Comparison of ENCODE assay signal across 8 cellular contexts in the genomic region with DNA sequence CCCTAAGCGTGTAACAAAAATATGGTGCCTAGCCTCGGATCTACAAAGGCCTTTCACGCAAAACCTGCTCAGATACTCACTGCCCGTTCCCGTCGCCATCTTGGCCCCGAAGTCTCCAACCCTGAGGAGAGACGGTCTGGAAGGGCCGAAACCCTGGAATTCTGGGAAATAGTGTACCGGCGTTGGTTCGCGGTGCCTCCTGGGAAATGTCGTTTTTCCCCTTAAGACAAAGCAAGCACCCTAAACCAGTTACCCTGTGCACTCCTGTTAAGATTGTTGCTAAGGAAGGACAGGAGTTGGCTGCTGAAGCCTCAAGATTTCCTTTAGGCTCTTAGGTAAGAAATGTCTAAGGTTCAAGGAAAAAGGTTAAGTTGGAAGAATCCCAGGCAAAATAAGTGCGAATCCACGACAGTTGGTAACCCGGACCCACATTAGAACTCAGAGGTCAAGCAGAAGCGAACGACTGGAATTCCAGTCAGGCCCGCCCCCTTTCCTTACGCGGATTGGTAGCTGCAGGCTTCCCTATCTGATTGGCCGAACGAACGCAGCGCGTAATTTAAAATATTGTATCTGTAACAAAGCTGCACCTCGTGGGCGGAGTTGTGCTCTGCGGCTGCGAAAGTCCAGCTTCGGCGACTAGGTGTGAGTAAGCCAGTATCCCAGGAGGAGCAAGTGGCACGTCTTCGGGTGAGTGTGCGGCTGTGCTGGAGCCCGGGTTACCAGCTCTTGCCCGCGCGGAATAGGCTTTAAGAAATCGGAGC. TPM values are rescaled to one million over a fixed set of nuclear protein-coding genes. Genes with fewer than 3 reads are reported as not detected.
DNase-seq lines count a peak whose midpoint lies in the region; ATAC-seq and TF ChIP-seq lines count a peak whose summit lies in the region.

A gene with protein sequence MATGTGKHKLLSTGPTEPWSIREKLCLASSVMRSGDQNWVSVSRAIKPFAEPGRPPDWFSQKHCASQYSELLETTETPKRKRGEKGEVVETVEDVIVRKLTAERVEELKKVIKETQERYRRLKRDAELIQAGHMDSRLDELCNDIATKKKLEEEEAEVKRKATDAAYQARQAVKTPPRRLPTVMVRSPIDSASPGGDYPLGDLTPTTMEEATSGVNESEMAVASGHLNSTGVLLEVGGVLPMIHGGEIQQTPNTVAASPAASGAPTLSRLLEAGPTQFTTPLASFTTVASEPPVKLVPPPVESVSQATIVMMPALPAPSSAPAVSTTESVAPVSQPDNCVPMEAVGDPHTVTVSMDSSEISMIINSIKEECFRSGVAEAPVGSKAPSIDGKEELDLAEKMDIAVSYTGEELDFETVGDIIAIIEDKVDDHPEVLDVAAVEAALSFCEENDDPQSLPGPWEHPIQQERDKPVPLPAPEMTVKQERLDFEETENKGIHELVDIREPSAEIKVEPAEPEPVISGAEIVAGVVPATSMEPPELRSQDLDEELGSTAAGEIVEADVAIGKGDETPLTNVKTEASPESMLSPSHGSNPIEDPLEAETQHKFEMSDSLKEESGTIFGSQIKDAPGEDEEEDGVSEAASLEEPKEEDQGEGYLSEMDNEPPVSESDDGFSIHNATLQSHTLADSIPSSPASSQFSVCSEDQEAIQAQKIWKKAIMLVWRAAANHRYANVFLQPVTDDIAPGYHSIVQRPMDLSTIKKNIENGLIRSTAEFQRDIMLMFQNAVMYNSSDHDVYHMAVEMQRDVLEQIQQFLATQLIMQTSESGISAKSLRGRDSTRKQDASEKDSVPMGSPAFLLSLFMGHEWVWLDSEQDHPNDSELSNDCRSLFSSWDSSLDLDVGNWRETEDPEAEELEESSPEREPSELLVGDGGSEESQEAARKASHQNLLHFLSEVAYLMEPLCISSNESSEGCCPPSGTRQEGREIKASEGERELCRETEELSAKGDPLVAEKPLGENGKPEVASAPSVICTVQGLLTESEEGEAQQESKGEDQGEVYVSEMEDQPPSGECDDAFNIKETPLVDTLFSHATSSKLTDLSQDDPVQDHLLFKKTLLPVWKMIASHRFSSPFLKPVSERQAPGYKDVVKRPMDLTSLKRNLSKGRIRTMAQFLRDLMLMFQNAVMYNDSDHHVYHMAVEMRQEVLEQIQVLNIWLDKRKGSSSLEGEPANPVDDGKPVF (minus strand): TSS at position 115 of the 761 bp plus-strand sequence. CDS start 16 bp downstream, at position 99.
A gene (plus strand): TSS at position 597 of the 761 bp plus-strand sequence. CDS start 569 bp downstream, outside the sequence.

- H3K36me3 ChIP-seq in BLaER1 (peaks cover 64% of the 10 kb centered on the region), colonic mucosa (no peaks in the 10 kb centered on the region)

- no peak for TF ChIP-seq CTCF in colonic mucosa (IDR thresholded peaks at IDR 0.05)

- DNase-seq in GM19240 (ENCODE audit: insufficient read length, low spot score) = peak; percentile 75
- peak; percentile 89 to 95 for DNase-seq in NCI-H524 (lab: John Stamatoyannopoulos, UW)
- peak; percentile 82 to 83 for DNase-seq in activated CD4-positive, alpha-beta T cell treated with anti-CD3 and anti-CD28 coated beads for 24 hours (ENCODE audit: low read depth in 2 of 2)
- peak; percentile 98 for DNase-seq in colonic mucosa
- peak; percentile 98 for DNase-seq in kidney tubule cell (ENCODE audit: low spot score)
- peak; percentile 63 to 89 (median 78) for DNase-seq in stimulated activated CD4-positive, alpha-beta T cell treated with anti-CD3 and anti-CD28 coated beads, Interleukin-1b, Interleukin-23, amount 100 ng/mL, for 24 hours (ENCODE audit: low read depth in 4 of 4, low spot score in 1 of 4)

- intact Hi-C loops in colonic mucosa (cut with DNase I) = no loop called here

- H3K4me3 ChIP-seq in BLaER1 = peak within 1 kb of the TSS; percentile 86
- peak within 1 kb of the TSS; percentile 91 for H3K4me3 ChIP-seq in colonic mucosa

- H3K9me3 ChIP-seq in BLaER1 = no peaks in the 10 kb centered on the region
- no peaks in the 10 kb centered on the region for H3K9me3 ChIP-seq in colonic mucosa

- H3K9ac ChIP-seq in BLaER1 = peak within 1 kb of the TSS; percentile 90
- H3K9ac ChIP-seq in colonic mucosa (ENCODE audit: low read depth in 2 of 2, low read length in 2 of 2) = peak within 1 kb of the TSS; percentile 60 to 93

- H4K20me1 ChIP-seq in BLaER1 = peaks cover 31% of the 10 kb centered on the region

- peak; percentile 65 for ATAC-seq in HG03457 (IDR thresholded peaks at IDR 0.05; ENCODE audit: unreplicated experiment)

- peaks cover 32% of the 10 kb centered on the region for H3K4me1 ChIP-seq in BLaER1
- H3K4me1 ChIP-seq in colonic mucosa = peaks cover 8% of the 10 kb centered on the region

- H3K4me2 ChIP-seq in BLaER1 = peak within 1 kb of the TSS; percentile 92

- no peaks in the 10 kb centered on the region for H3K27me3 ChIP-seq in BLaER1
- no peaks in the 10 kb centered on the region for H3K27me3 ChIP-seq in colonic mucosa

- H3K27ac ChIP-seq in BLaER1 = peak within 1 kb of the TSS; percentile 89
- peak within 1 kb of the TSS; percentile 84 for H3K27ac ChIP-seq in colonic mucosa

RNA-seq across cellular contexts. Expression of the first gene that starts in this region (rescaled TPM):
- 10 to 100 TPM; 32.5 to 65.9 TPM for total RNA-seq in colonic mucosa

RNA-seq across cellular contexts. Expression of the second gene that starts in this region (rescaled TPM):
- 10 to 100 TPM; 10.4 to 35.7 TPM for total RNA-seq in colonic mucosa

Comparison
In these comparisons a context has a peak if more than half of its experiments do, and no peak if none do; other contexts are left out.
1. Peak in every context shown above with its lines: DNase-seq, ATAC-seq, H3K4me3 ChIP-seq and H3K27ac ChIP-seq.